Comparison of ENCODE assay signal across 8 cellular contexts in genomic region chr4:76689079-76689817, GRCh38.
A peak's percentile ranks its signal among the peaks of the same experiment; 100 is the strongest.
DNase-seq lines count a peak whose midpoint lies in the region; ATAC-seq lines count a peak whose summit lies in the region.

No MANE protein-coding gene starts in this region.

- H3K27me3 ChIP-seq in effector memory CD4-positive, alpha-beta T cell (replicated peaks; ENCODE audit: control insufficient read depth, insufficient read depth, low read length, poor library complexity, severe bottlenecking), result peaks cover 16% of the 10 kb centered on the region
- no peaks in the 10 kb centered on the region for H3K27me3 ChIP-seq in mesendoderm (ENCODE audit: insufficient read depth, low read length, poor library complexity)
- H3K27me3 ChIP-seq in subcutaneous abdominal adipose tissue (ENCODE audit: control insufficient read depth in 5 of 5, insufficient read depth in 4 of 5, low read length in 5 of 5), result peaks cover 0 to 27% (median 17%) of the 10 kb centered on the region in 5 donors

- no peak overlapping the region for H4K8ac ChIP-seq in mesendoderm (ENCODE audit: low read depth, low read length)

- no peaks in the 10 kb centered on the region for H3K36me3 Mint-ChIP-seq in T-helper 17 cell (ENCODE audit: low read depth)

- no peak overlapping the region for H3K23ac ChIP-seq in mesendoderm (ENCODE audit: low read length)

- no peak overlapping the region for H3K27ac Mint-ChIP-seq in T-helper 17 cell

- peak overlapping the region; percentile 51 for H2BK5ac ChIP-seq in mesendoderm (ENCODE audit: low read length)

- peaks cover 69% of the 10 kb centered on the region for H3K27me3 Mint-ChIP-seq in T-helper 17 cell

- H3K4me1 Mint-ChIP-seq in T-helper 17 cell, result peaks cover 11% of the 10 kb centered on the region

- no CpG with 5 or more reads among the region's 88 CpGs for WGBS in mesendoderm (ENCODE audit: extremely low coverage, insufficient coverage, low lambda C conversion rate)

- H3K4me1 ChIP-seq in effector memory CD4-positive, alpha-beta T cell (ENCODE audit: control insufficient read depth, insufficient read depth, low read length, poor library complexity, severe bottlenecking), result peaks cover 8% of the 10 kb centered on the region
- H3K4me1 ChIP-seq in mesendoderm (ENCODE audit: control insufficient read depth, low read depth, low read length) (peaks cover 5% of the 10 kb centered on the region), subcutaneous abdominal adipose tissue (ENCODE audit: control insufficient read depth in 5 of 5, insufficient read depth in 5 of 5, low read length in 5 of 5) (peaks cover 0 to 16% (median 14%) of the 10 kb centered on the region in 5 donors)

- peak overlapping the region; percentile 79 for H3K9ac ChIP-seq in mesendoderm (ENCODE audit: low read length)
- no peak overlapping the region for H3K9ac ChIP-seq in subcutaneous abdominal adipose tissue (ENCODE audit: low read length in 5 of 5)

- no peaks in the 10 kb centered on the region for H3K9me3 ChIP-seq in T-helper 17 cell (ENCODE audit: control insufficient read depth, low read length, poor library complexity, severe bottlenecking)
- no peaks in the 10 kb centered on the region for H3K9me3 ChIP-seq in effector memory CD4-positive, alpha-beta T cell (ENCODE audit: control insufficient read depth, low read length)
- no peaks in the 10 kb centered on the region for H3K9me3 ChIP-seq in subcutaneous abdominal adipose tissue (ENCODE audit: control insufficient read depth in 5 of 5, low read length in 5 of 5)

- H4K5ac ChIP-seq in mesendoderm (ENCODE audit: low read length), result no peak overlapping the region

- H3K27ac ChIP-seq in effector memory CD4-positive, alpha-beta T cell (ENCODE audit: insufficient read depth, low read length, poor library complexity, severe bottlenecking), result no peak overlapping the region
- H3K27ac ChIP-seq in mesendoderm (ENCODE audit: low read depth, low read length), result peak overlapping the region; percentile 91
- no peak overlapping the region for H3K27ac ChIP-seq in subcutaneous abdominal adipose tissue (ENCODE audit: low read depth, low read length)

- H3K18ac ChIP-seq in mesendoderm (ENCODE audit: low read length), result peak overlapping the region; percentile 91

- peak overlapping the region; percentile 76 for H3K4me3 Mint-ChIP-seq in T-helper 17 cell

- peak; percentile 41 for ATAC-seq in HG03159 (IDR thresholded peaks at IDR 0.05; ENCODE audit: unreplicated experiment)
- ATAC-seq in T-helper 17 cell, result peak; percentile 73
- no peak for ATAC-seq in HG02938 (IDR thresholded peaks at IDR 0.05; ENCODE audit: unreplicated experiment)

- H2AK5ac ChIP-seq in mesendoderm (ENCODE audit: low read length), result no peak overlapping the region

- H3K79me1 ChIP-seq in mesendoderm (ENCODE audit: low read length), result peaks cover 3% of the 10 kb centered on the region

- no peaks in the 10 kb centered on the region for H3K36me3 ChIP-seq in effector memory CD4-positive, alpha-beta T cell (ENCODE audit: control insufficient read depth, insufficient read depth, low read length)
- H3K36me3 ChIP-seq in mesendoderm (ENCODE audit: control insufficient read depth, insufficient read depth, low read length) (no peaks in the 10 kb centered on the region), subcutaneous abdominal adipose tissue (ENCODE audit: control insufficient read depth in 5 of 5, insufficient read depth in 5 of 5, low read length in 5 of 5) (no peaks in the 10 kb centered on the region)

- H2BK15ac ChIP-seq in mesendoderm (replicated peaks; ENCODE audit: low read depth), result peak overlapping the region; percentile 79

- peaks cover 18% of the 10 kb centered on the region for H3K79me2 ChIP-seq in mesendoderm (ENCODE audit: control insufficient read depth, insufficient read depth, low read length)

- H2BK120ac ChIP-seq in mesendoderm (ENCODE audit: low read depth, low read length), result peak overlapping the region; percentile 46

- peak; percentile 6 for DNase-seq in activated T-cell treated with anti-CD3 and anti-CD28 coated beads for 24 hours (ENCODE audit: low read depth)
- no peak for DNase-seq in activated T-cell treated with anti-CD3 and anti-CD28 coated beads for 4 hours
- no peak for DNase-seq in T-helper 17 cell
- DNase-seq in effector memory CD4-positive, alpha-beta T cell, result no peak
- peak; percentile 84 for DNase-seq in mesendoderm

- peak overlapping the region; percentile 89 for H3K4me2 ChIP-seq in mesendoderm (ENCODE audit: low read length)

- peak overlapping the region; percentile 90 for H3K56ac ChIP-seq in mesendoderm (ENCODE audit: low read length)

- peak overlapping the region; percentile 77 for H3K4ac ChIP-seq in mesendoderm (ENCODE audit: low read depth, low read length)

- peak overlapping the region; percentile 27 for H3K4me3 ChIP-seq in effector memory CD4-positive, alpha-beta T cell (ENCODE audit: insufficient read depth, low read depth, low read length, poor library complexity, severe bottlenecking)
- H3K4me3 ChIP-seq in mesendoderm (ENCODE audit: low read length) (peak overlapping the region; percentile 46), subcutaneous abdominal adipose tissue (ENCODE audit: low read depth in 1 of 5, low read length in 5 of 5) (peak overlapping the region; percentile 48 to 63 (median 61))

Comparison
In these comparisons a context has a peak if more than half of its experiments do, and no peak if none do; other contexts are left out.
1. DNase-seq: peak in activated T-cell treated with anti-CD3 and anti-CD28 coated beads for 24 hours (single experiment) and mesendoderm (single experiment); none in activated T-cell treated with anti-CD3 and anti-CD28 coated beads for 4 hours (single experiment), T-helper 17 cell (0 of 3) and effector memory CD4-positive, alpha-beta T cell (0 of 3).
2. Peak in every context shown above with its lines, with median percentiles within 50 percentile points of each other: H3K4me3 ChIP-seq.